In genomic region chr18:75456277-75456676, GRCh38 we compare ENCODE assay signal across 1 cellular context.
TF ChIP-seq lines count a peak whose summit lies in the region.

No MANE protein-coding gene starts in this region.

TF ChIP-seq in SK-N-SH treated with all-trans-retinoic acid at 6 μM for 48 hours, 23 proteins besides CTCF, POLR2A, EP300 and RAD21 (continued from another document):
- TF ChIP-seq CSRNP3 (CRISPR knock-in tag; IDR thresholded peaks at IDR 0.05) (no peak), ZNF8 (CRISPR knock-in tag; IDR thresholded peaks at IDR 0.05) (no peak), BACH2 (CRISPR knock-in tag; IDR thresholded peaks at IDR 0.05; ENCODE audit: borderline replicate concordance) (no peak), RARB (CRISPR knock-in tag; IDR thresholded peaks at IDR 0.05) (no peak), PPARA (CRISPR knock-in tag; IDR thresholded peaks at IDR 0.05; ENCODE audit: borderline replicate concordance) (no peak), TOX (CRISPR knock-in tag; IDR thresholded peaks at IDR 0.05; ENCODE audit: borderline replicate concordance) (no peak), CSDC2 (CRISPR knock-in tag; IDR thresholded peaks at IDR 0.05) (no peak), ESRRG (CRISPR knock-in tag; IDR thresholded peaks at IDR 0.05) (no peak), OSR1 (CRISPR knock-in tag; IDR thresholded peaks at IDR 0.05) (no peak), GLIS3 (CRISPR knock-in tag; IDR thresholded peaks at IDR 0.05) (no peak)
